ENCODE assay signal across 8 cellular contexts in the genomic region with DNA sequence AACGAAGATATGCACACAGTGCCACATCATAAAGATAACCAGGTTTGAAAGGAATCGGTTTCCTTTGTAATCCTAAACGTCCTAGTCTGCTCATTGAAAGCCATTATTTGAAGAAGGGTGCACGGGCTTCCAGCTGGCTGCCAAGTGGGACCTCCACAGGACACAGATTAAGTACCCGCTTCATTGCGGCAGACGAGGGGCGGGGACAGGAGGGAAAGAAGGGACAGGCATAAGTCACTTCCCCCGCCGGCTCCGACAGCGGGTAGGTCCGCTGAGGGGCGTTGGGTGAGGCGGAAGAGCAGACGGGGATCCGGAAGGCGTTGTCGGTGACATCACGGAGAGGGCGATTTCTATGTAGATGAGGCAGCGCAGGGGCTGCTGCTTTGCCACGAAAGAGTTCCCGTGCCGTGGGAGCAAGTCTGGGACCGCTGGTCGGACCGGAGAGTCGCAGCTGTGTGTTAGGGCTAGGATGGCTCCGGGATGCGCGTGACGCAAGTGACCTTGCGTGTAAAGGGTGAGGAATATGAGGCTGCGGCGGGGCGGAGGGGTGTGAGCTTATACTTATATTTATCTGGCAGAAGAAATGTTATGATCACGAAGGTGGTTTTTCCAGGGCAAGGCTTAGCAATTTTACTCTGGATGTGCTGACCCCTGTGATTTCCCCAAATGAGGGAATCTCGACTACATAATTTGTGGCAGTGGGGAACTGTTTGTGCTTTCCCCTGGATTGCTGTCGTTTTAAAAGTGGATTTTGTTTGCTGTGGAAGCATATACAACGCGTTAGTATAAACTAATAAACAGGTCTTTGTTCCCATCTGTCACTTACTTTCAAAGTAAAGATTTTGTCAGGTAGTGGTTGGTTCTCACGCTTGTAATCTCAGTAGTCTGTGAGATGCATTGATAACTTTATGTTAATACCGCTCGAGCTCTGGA.
DNase-seq lines count a peak whose midpoint lies in the region; ATAC-seq and TF ChIP-seq lines count a peak whose summit lies in the region.
"Not testable (repeated sequence)": the region's sequence is repeated elsewhere in the genome, so short reads cannot be mapped to it uniquely, and the experiment has no call there.

No MANE protein-coding gene starts in this region.

- H3K9ac ChIP-seq in smooth muscle cell (ENCODE audit: low read depth): peak overlapping the region; percentile 85

- not testable (repeated sequence) for H3K36me3 ChIP-seq in smooth muscle cell (ENCODE audit: low read depth)

- H4K20me1 ChIP-seq in smooth muscle cell (ENCODE audit: low read depth): not testable (repeated sequence)

- TF ChIP-seq CTCF in smooth muscle cell (IDR thresholded peaks at IDR 0.05; ENCODE audit: borderline replicate concordance, insufficient read depth, poor library complexity, severe bottlenecking): not testable (repeated sequence)

- in situ Hi-C loops in ACHN (cut with HindIII; ENCODE audit: low pct_ligation_motif_present, low pct_unique_long_range_greater_than_20kb, low sequenced_read_pairs); GM18951 (cut with MboI; ENCODE audit: low sequenced_read_pairs, unreplicated experiment): not testable (repeated sequence)

- H3K27me3 ChIP-seq in smooth muscle cell (ENCODE audit: low read depth): not testable (repeated sequence)

- H3K4me1 ChIP-seq in smooth muscle cell (ENCODE audit: low read depth): not testable (repeated sequence)

- WGBS in smooth muscle cell (ENCODE audit: low lambda C conversion rate): 1% methylated on average over 45 of the region's 45 CpGs

- H3K4me2 ChIP-seq in smooth muscle cell: peak overlapping the region; percentile 88

- DNase-seq in ACHN (peak; percentile 81), NCI-H748 (lab: John Stamatoyannopoulos, UW; ENCODE audit: unreplicated experiment) (peak; percentile 94), kidney glomerular epithelial cell (lab: John Stamatoyannopoulos, UW) (peak; percentile 44), smooth muscle cell (lab: John Stamatoyannopoulos, UW; ENCODE audit: unreplicated experiment) (peak; percentile 76)
- peak; percentile 85 for DNase-seq in activated CD4-positive, alpha-beta T cell treated with anti-CD3 and anti-CD28 coated beads, Interleukin-2, amount 50 U/mL, for 1 hour

- H3K27ac ChIP-seq in cingulate gyrus (ENCODE audit: low read depth, low read length): peak overlapping the region; percentile 75
- H3K27ac ChIP-seq in smooth muscle cell (ENCODE audit: low read depth): peak overlapping the region; percentile 81

- H3K4me3 ChIP-seq in smooth muscle cell: peak overlapping the region; percentile 67

- not testable (repeated sequence) for H3K9me3 ChIP-seq in smooth muscle cell (replicated peaks; ENCODE audit: low read depth)

- peak; percentile 61 for TF ChIP-seq POLR2A in GM18951 (IDR thresholded peaks at IDR 0.05; ENCODE audit: extremely low read depth, insufficient read depth, insufficient read length)

- H3K79me2 ChIP-seq in smooth muscle cell (ENCODE audit: low read depth): not testable (repeated sequence)

- ATAC-seq in HG03095 (IDR thresholded peaks at IDR 0.05; ENCODE audit: unreplicated experiment): peak; percentile 94

- peak overlapping the region; percentile 9 for H2AFZ ChIP-seq in smooth muscle cell (ENCODE audit: low read depth)

- not testable (repeated sequence) for H3F3A ChIP-seq in smooth muscle cell (ENCODE audit: low read depth)

Comparison
In these comparisons a context has a peak if more than half of its experiments do, and no peak if none do; other contexts are left out.
1. Peak in every context shown above with its lines: DNase-seq, ATAC-seq, H3K4me3 ChIP-seq and H3K27ac ChIP-seq.
2. DNase-seq: peak in every context shown above with its lines; median percentile 94 in NCI-H748; 85 in activated CD4-positive, alpha-beta T cell treated with anti-CD3 and anti-CD28 coated beads, Interleukin-2, amount 50 U/mL, for 1 hour; 81 in ACHN; 76 in smooth muscle cell; 44 in kidney glomerular epithelial cell.